ENCODE assay signal across 1 cellular context in the genomic region with DNA sequence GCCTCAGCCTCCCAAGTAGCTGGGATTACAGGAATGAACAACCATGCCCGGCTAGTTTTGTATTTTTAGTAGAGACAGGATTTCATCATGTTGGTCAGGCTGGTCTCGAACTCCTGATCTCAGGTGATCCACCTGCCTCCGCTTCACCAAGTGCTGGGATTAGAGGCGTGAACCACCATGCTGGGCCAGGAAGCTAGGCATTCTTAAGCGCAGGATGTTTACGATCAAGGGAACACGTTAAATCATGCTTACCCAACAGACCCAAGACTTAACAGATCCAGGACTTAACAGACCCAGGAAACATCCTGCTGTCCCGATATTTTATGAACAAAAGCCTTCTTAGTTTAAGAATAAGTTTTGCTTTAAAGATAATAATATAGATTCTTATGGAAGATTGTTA.
TF ChIP-seq lines count a peak whose summit lies in the region.

No MANE protein-coding gene starts in this region.

TF ChIP-seq in IMR-90, 13 proteins besides CTCF, POLR2A, EP300 and RAD21 (continued from another document):
- TF ChIP-seq, protein P1, sequence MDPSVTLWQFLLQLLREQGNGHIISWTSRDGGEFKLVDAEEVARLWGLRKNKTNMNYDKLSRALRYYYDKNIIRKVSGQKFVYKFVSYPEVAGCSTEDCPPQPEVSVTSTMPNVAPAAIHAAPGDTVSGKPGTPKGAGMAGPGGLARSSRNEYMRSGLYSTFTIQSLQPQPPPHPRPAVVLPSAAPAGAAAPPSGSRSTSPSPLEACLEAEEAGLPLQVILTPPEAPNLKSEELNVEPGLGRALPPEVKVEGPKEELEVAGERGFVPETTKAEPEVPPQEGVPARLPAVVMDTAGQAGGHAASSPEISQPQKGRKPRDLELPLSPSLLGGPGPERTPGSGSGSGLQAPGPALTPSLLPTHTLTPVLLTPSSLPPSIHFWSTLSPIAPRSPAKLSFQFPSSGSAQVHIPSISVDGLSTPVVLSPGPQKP (IDR thresholded peaks at IDR 0.05; ENCODE audit: borderline replicate concordance, low read depth, low read length): no peak
- TF ChIP-seq RCOR1 (IDR thresholded peaks at IDR 0.05; ENCODE audit: insufficient replicate concordance, low read length) (no peak), CHD1 (IDR thresholded peaks at IDR 0.05; ENCODE audit: low read depth, low read length) (no peak), FOS (IDR thresholded peaks at IDR 0.05; ENCODE audit: low read depth, low read length) (no peak), MAFK (IDR thresholded peaks at IDR 0.05; ENCODE audit: low read depth, low read length) (no peak), MAZ (IDR thresholded peaks at IDR 0.05; ENCODE audit: borderline replicate concordance, low read depth, low read length) (no peak), BHLHE40 (IDR thresholded peaks at IDR 0.05; ENCODE audit: low read depth, low read length) (no peak)
